10 cellular contexts compared by ENCODE assay signal in genomic region chr17:142102-142661, GRCh38. TPM values are rescaled to one million over a fixed set of nuclear protein-coding genes. Genes with fewer than 3 reads are reported as not detected.
A peak's percentile ranks its signal among the peaks of the same experiment; 100 is the strongest.
DNase-seq lines count a peak whose midpoint lies in the region; ATAC-seq and TF ChIP-seq lines count a peak whose summit lies in the region.
"Had no signal": no experiment of that assay in that cellular context is flagged by ENCODE, and none has a peak within 500 bp of the region (broad histone marks: within the 10 kb centered on the region; RNA-seq: fewer than 3 reads in every experiment).

No MANE protein-coding gene starts in this region.

- TF ChIP-seq CTCF in body of pancreas (IDR thresholded peaks at IDR 0.05): no peak
- no peak for TF ChIP-seq CTCF in osteocyte (IDR thresholded peaks at IDR 0.05)

- no peaks in the 10 kb centered on the region for H3K36me3 Mint-ChIP-seq in osteocyte (ENCODE audit: unreplicated experiment)

- H3K4me1 Mint-ChIP-seq in osteocyte (ENCODE audit: unreplicated experiment): peaks cover 2% of the 10 kb centered on the region

- H3K9me3 Mint-ChIP-seq in osteocyte (ENCODE audit: unreplicated experiment): no peaks in the 10 kb centered on the region

- H3K27me3 Mint-ChIP-seq in osteocyte (ENCODE audit: unreplicated experiment): no peaks in the 10 kb centered on the region

- no peak overlapping the region for H3K27ac ChIP-seq in body of pancreas
- H3K27ac ChIP-seq: heart right ventricle had no signal

- ATAC-seq in body of pancreas: peak; percentile 15
- no peak for ATAC-seq in HG02938 (IDR thresholded peaks at IDR 0.05; ENCODE audit: unreplicated experiment)

- no peaks in the 10 kb centered on the region for H3K9me3 ChIP-seq in body of pancreas
- H3K9me3 ChIP-seq: heart right ventricle had no signal

- intact Hi-C loops in body of pancreas (cut with DNase I): no loop called here

- no peaks in the 10 kb centered on the region for H3K36me3 ChIP-seq in body of pancreas (replicated peaks in 1 of 2; ENCODE audit: insufficient read depth in 1 of 2, low read depth in 2 of 2)

- peak; percentile 51 for DNase-seq in G401 (ENCODE audit: low spot score)
- DNase-seq in NCI-H1930 (lab: John Stamatoyannopoulos, UW): peak; percentile 16 to 32
- peak; percentile 44 to 52 (median 45) for DNase-seq in body of pancreas
- DNase-seq in osteocyte (ENCODE audit: extremely low spot score, unreplicated experiment): peak; percentile 76
- DNase-seq in NOMO-1 treated with dmso at 0.1 percent for 144 hours (lab: John Stamatoyannopoulos, UW; ENCODE audit: unreplicated experiment): no peak
- no peak for DNase-seq in inferior parietal cortex (ENCODE audit: extremely low spot score)
- no peak for DNase-seq in DMS79 (lab: John Stamatoyannopoulos, UW)
- DNase-seq: T-helper 9 cell had no signal

- 80 to 89% methylated on average over 23 of the region's 23 CpGs for WGBS in body of pancreas, 2 donors

- H3K27me3 ChIP-seq in body of pancreas: no peaks in the 10 kb centered on the region

- H3K4me3 ChIP-seq in body of pancreas: no peak overlapping the region
- H3K4me3 ChIP-seq: heart right ventricle had no signal

- H3K27ac Mint-ChIP-seq in osteocyte (ENCODE audit: unreplicated experiment): no peak overlapping the region

- H3K4me3 Mint-ChIP-seq in osteocyte (ENCODE audit: unreplicated experiment): no peak overlapping the region

- TF ChIP-seq POLR2A in body of pancreas (IDR thresholded peaks at IDR 0.05): no peak

- peaks cover 9% of the 10 kb centered on the region for H3K4me1 ChIP-seq in body of pancreas

- in situ Hi-C loops in G401 (cut with HindIII; ENCODE audit: low sequenced_read_pairs): no loop called here

RNA-seq across cellular contexts. Expression of gene SCGB1C2, which starts 4.8 kb away (rescaled TPM):
- total RNA-seq in G401 (2014; rRNA removed; shearing (Covaris generic)): not detected in 2 replicates
- total RNA-seq in body of pancreas (not detected), osteocyte (not detected in 2 replicates)
- total RNA-seq: heart right ventricle had no signal

RNA-seq across cellular contexts. Expression of gene DOC2B, which starts 39.3 kb away (rescaled TPM):
- not detected in 2 replicates for total RNA-seq in G401 (2014; rRNA removed; shearing (Covaris generic))
- total RNA-seq in body of pancreas (10 to 100 TPM; 20.0 to 22.4 TPM), osteocyte (0.10 TPM in 1 of 2 replicates, not detected in the other)

Comparison
In these comparisons a context has a peak if more than half of its experiments do, and no peak if none do; other contexts are left out.
1. DNase-seq: peak in G401 (single experiment), NCI-H1930 (2 of 2), body of pancreas (4 of 4) and osteocyte (single experiment); none in NOMO-1 treated with dmso at 0.1 percent for 144 hours (single experiment), inferior parietal cortex (single experiment) and DMS79 (single experiment).
2. RNA of gene DOC2B, which starts 39.3 kb away (total RNA-seq): 20.0 to 22.4 TPM in body of pancreas; 0.10 TPM in osteocyte and not detected in G401; every median in the first group is over 10 times any median in the second.